ENCODE assay signal across 1 cellular context in genomic region chr6:157036245-157036681, GRCh38.
TF ChIP-seq lines count a peak whose summit lies in the region.

No MANE protein-coding gene starts in this region.

TF ChIP-seq in K562, 482 proteins besides CTCF, POLR2A, EP300 and RAD21 (continued from another document):
- TF ChIP-seq PBX2 (CRISPR knock-in tag; IDR thresholded peaks at IDR 0.05; ENCODE audit: low read depth) (no peak), PBX2 (tag; conservative IDR thresholded peaks at IDR 0.05; ENCODE audit: low read depth) (0 out of 2 replicates have a peak, but pooled peaks have one; percentile 16), SAFB (IDR thresholded peaks at IDR 0.05; ENCODE audit: borderline replicate concordance, low read depth, low read length) (no peak), PKNOX1 (IDR thresholded peaks at IDR 0.05) (peak; percentile 26; the same call in 1 of the 2 replicates), TEAD4 (IDR thresholded peaks at IDR 0.05; ENCODE audit: low read length) (peak; percentile 47; the same call in 1 of the 2 replicates), TEAD4 (CRISPR knock-in tag; IDR thresholded peaks at IDR 0.05; ENCODE audit: borderline replicate concordance) (no peak), ELK1 (CRISPR knock-in tag; IDR thresholded peaks at IDR 0.05) (no peak), MEIS2 (IDR thresholded peaks at IDR 0.05; ENCODE audit: partially characterized antibody) (peak; percentile 53), ZNF589 (CRISPR knock-in tag; IDR thresholded peaks at IDR 0.05; ENCODE audit: low read depth) (no peak), DEAF1 (CRISPR knock-in tag; IDR thresholded peaks at IDR 0.05) (no peak)
